In genomic region chr15:22961661-22962221, GRCh38 we compare ENCODE assay signal across 1 cellular context.
TF ChIP-seq lines count a peak whose summit lies in the region.

No MANE protein-coding gene starts in this region.

TF ChIP-seq in IMR-90, 13 proteins besides CTCF, POLR2A, EP300 and RAD21 (continued from another document):
- no peak for TF ChIP-seq MXI1 (IDR thresholded peaks at IDR 0.05; ENCODE audit: borderline replicate concordance, low read depth, low read length)
- TF ChIP-seq ELK1 (IDR thresholded peaks at IDR 0.05; ENCODE audit: borderline replicate concordance, low read depth, low read length) = no peak
